Comparison of ENCODE assay signal across 30 cellular contexts in genomic region chr14:55720796-55721195, GRCh38.
"Had no signal": no experiment of that assay in that cellular context is flagged by ENCODE, and none has a peak within 500 bp of the region (broad histone marks: within the 10 kb centered on the region; RNA-seq: fewer than 3 reads in every experiment).

No MANE protein-coding gene starts in this region.

- H3K4me3 ChIP-seq: ovary, psoas muscle, right lobe of liver, sigmoid colon, stomach, thoracic aorta, thyroid gland, tibial nerve, upper lobe of right lung, vagina had no signal

- H3K27ac ChIP-seq: neutrophil, ovary, parathyroid adenoma, psoas muscle, right lobe of liver, sigmoid colon, stomach, thoracic aorta, thyroid gland, tibial nerve, upper lobe of right lung, vagina had no signal

- H3K36me3 Mint-ChIP-seq: naive thymus-derived CD8-positive, alpha-beta T cell; natural killer cell treated with Interleukin-12 subunit alpha and Interleukin-12 subunit beta and Interleukin-15 and Interleukin-18, amount 100 ng/mL, for 72 hours; stimulated activated effector memory CD8-positive, alpha-beta T cell treated with anti-CD3 and anti-CD28 coated beads, Interleukin-12 subunit alpha, Interleukin-12 subunit beta, amount 100 ng/mL, for 72 hours had no signal

- ATAC-seq: naive thymus-derived CD8-positive, alpha-beta T cell; right cardiac atrium; right lobe of liver; stimulated activated effector memory CD8-positive, alpha-beta T cell treated with anti-CD3 and anti-CD28 coated beads, Interleukin-12 subunit alpha, Interleukin-12 subunit beta, amount 100 ng/mL, for 72 hours; stimulated activated naive B cell treated with anti-CD40 and anti-IgM and Interleukin-4, amounts not matched to agents 10 μg/mL and 1 μg/mL and 100 μg/mL, for 72 hours had no signal

- H3K36me3 ChIP-seq: neutrophil, ovary, right lobe of liver, sigmoid colon, stomach, thoracic aorta, thyroid gland, tibial nerve, upper lobe of right lung, vagina had no signal

- H3K79me2 ChIP-seq: parathyroid adenoma had no signal

- H3K9me3 ChIP-seq: neutrophil, ovary, psoas muscle, right lobe of liver, sigmoid colon, stomach, thoracic aorta, thyroid gland, tibial nerve, upper lobe of right lung, vagina had no signal

- DNase-seq: naive thymus-derived CD8-positive, alpha-beta T cell; nephron progenitor cell; nucleus accumbens; ovary; posterior cingulate gyrus; psoas muscle; right cardiac atrium; right lobe of liver; sigmoid colon; small intestine; stimulated activated CD4-positive, alpha-beta T cell treated with anti-CD3 and anti-CD28 coated beads, Interleukin-15, amount 100 ng/mL, for 24 hours; stimulated activated CD4-positive, alpha-beta T cell treated with anti-CD3 and anti-CD28 coated beads, Interleukin-2, amount 100 ng/mL, for 24 hours; stimulated activated CD4-positive, alpha-beta T cell treated with anti-CD3 and anti-CD28 coated beads, Interleukin-2, amount 100 ng/mL, for 48 hours; stimulated activated CD4-positive, alpha-beta T cell treated with anti-CD3 and anti-CD28 coated beads, Interleukin-4, amount 100 ng/mL, for 24 hours; stimulated activated naive B cell treated with anti-CD40 and anti-IgM and Interleukin-4, amounts not matched to agents 10 μg/mL and 1 μg/mL and 100 μg/mL, for 72 hours; stimulated activated naive CD4-positive, alpha-beta T cell treated with Interleukin-2 at 50 U/mL for 16 hours; stomach; upper lobe of right lung had no signal

- H3K27me3 Mint-ChIP-seq: naive thymus-derived CD8-positive, alpha-beta T cell; natural killer cell treated with Interleukin-12 subunit alpha and Interleukin-12 subunit beta and Interleukin-15 and Interleukin-18, amount 100 ng/mL, for 72 hours; stimulated activated naive B cell treated with anti-CD40 and anti-IgM and Interleukin-4, amounts not matched to agents 10 μg/mL and 1 μg/mL and 100 μg/mL, for 72 hours; stimulated activated naive CD8-positive, alpha-beta T cell treated with anti-CD3 and anti-CD28 coated beads, Interleukin-15, Interleukin-2, amounts not matched to agents 100 ng/mL and 50 ng/mL, for 24 hours; type B pancreatic cell had no signal

- H3K27ac Mint-ChIP-seq: naive thymus-derived CD8-positive, alpha-beta T cell; natural killer cell treated with Interleukin-12 subunit alpha and Interleukin-12 subunit beta and Interleukin-15 and Interleukin-18, amount 100 ng/mL, for 72 hours; nephron progenitor cell; progenitor cell of endocrine pancreas; stimulated activated effector memory CD8-positive, alpha-beta T cell treated with anti-CD3 and anti-CD28 coated beads, Interleukin-12 subunit alpha, Interleukin-12 subunit beta, amount 100 ng/mL, for 72 hours; stimulated activated naive B cell treated with anti-CD40 and anti-IgM and Interleukin-4, amounts not matched to agents 10 μg/mL and 1 μg/mL and 100 μg/mL, for 72 hours; stimulated activated naive CD8-positive, alpha-beta T cell treated with anti-CD3 and anti-CD28 coated beads, Interleukin-15, Interleukin-2, amounts not matched to agents 100 ng/mL and 50 ng/mL, for 24 hours; type B pancreatic cell had no signal

- H3K9ac ChIP-seq: parathyroid adenoma had no signal

- H3K9me3 Mint-ChIP-seq: natural killer cell treated with Interleukin-12 subunit alpha and Interleukin-12 subunit beta and Interleukin-15 and Interleukin-18, amount 100 ng/mL, for 72 hours; nephron progenitor cell; neural crest cell; stimulated activated effector memory CD8-positive, alpha-beta T cell treated with anti-CD3 and anti-CD28 coated beads, Interleukin-12 subunit alpha, Interleukin-12 subunit beta, amount 100 ng/mL, for 72 hours; stimulated activated naive B cell treated with anti-CD40 and anti-IgM and Interleukin-4, amounts not matched to agents 10 μg/mL and 1 μg/mL and 100 μg/mL, for 72 hours; stimulated activated naive CD8-positive, alpha-beta T cell treated with anti-CD3 and anti-CD28 coated beads, Interleukin-15, Interleukin-2, amounts not matched to agents 100 ng/mL and 50 ng/mL, for 24 hours; type B pancreatic cell had no signal

- H3K27me3 ChIP-seq: neutrophil, ovary, right lobe of liver, sigmoid colon, stomach, thyroid gland, tibial nerve, upper lobe of right lung, vagina had no signal

- H2AFZ ChIP-seq: parathyroid adenoma had no signal

- H3K4me1 ChIP-seq: parathyroid adenoma, psoas muscle, right lobe of liver, sigmoid colon, stomach, thyroid gland, tibial nerve, vagina had no signal

- H3K4me1 Mint-ChIP-seq: stimulated activated effector memory CD8-positive, alpha-beta T cell treated with anti-CD3 and anti-CD28 coated beads, Interleukin-12 subunit alpha, Interleukin-12 subunit beta, amount 100 ng/mL, for 72 hours; stimulated activated naive B cell treated with anti-CD40 and anti-IgM and Interleukin-4, amounts not matched to agents 10 μg/mL and 1 μg/mL and 100 μg/mL, for 72 hours had no signal

- H3K4me3 Mint-ChIP-seq: naive thymus-derived CD8-positive, alpha-beta T cell; natural killer cell treated with Interleukin-12 subunit alpha and Interleukin-12 subunit beta and Interleukin-15 and Interleukin-18, amount 100 ng/mL, for 72 hours; nephron progenitor cell; neural crest cell; stimulated activated effector memory CD8-positive, alpha-beta T cell treated with anti-CD3 and anti-CD28 coated beads, Interleukin-12 subunit alpha, Interleukin-12 subunit beta, amount 100 ng/mL, for 72 hours; stimulated activated naive B cell treated with anti-CD40 and anti-IgM and Interleukin-4, amounts not matched to agents 10 μg/mL and 1 μg/mL and 100 μg/mL, for 72 hours; stimulated activated naive CD8-positive, alpha-beta T cell treated with anti-CD3 and anti-CD28 coated beads, Interleukin-15, Interleukin-2, amounts not matched to agents 100 ng/mL and 50 ng/mL, for 24 hours; type B pancreatic cell had no signal
